In the genomic region with DNA sequence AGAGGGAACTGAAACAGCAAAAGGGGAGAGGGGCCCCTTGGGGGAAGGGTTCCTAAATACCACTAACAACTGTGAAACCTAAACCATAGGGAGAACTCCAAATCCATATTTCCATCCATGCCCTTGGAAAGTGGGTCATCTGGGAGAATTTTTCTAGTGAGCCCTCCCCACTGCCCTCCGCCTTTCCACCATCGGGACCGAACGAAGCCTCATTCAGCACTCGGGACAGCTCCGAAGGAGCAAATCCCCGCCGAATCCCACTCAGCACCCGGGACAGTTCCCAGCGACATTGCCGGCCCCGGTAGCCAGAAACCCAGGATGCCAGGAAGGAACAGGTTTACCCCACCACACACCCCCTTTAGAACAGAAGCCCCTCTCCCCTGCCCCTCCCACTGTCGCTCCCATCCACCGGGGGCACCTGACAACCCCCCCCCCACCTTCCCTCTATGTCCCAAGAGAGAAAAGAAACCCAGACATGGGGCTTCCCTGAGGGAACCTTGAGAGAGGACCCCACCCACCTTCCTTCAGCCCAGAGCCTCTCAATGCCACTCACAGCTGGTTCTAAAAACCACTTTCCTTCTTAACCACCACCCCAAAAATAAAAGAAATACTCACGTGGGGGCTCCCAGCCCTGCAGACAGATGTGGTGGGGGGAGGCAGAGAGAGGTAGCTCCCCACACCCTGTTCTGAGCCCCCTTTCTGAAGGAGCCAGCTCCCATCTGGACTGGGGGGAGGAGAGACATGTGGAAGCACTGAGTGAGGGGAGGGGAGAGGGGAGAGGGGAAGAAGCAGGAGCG, we compare ENCODE assay signal across 8 cellular contexts. TPM values are rescaled to one million over a fixed set of nuclear protein-coding genes. Genes with fewer than 3 reads are reported as not detected.
DNase-seq lines count a peak whose midpoint lies in the region; TF ChIP-seq lines count a peak whose summit lies in the region.

No MANE protein-coding gene starts in this region.

- H3K4me3 ChIP-seq in AG04450 (ENCODE audit: low read depth, low read length) (no peak overlapping the region), tibial nerve (no peak overlapping the region)

- TF ChIP-seq CTCF in AG04450 (IDR thresholded peaks at IDR 0.05; ENCODE audit: low read depth, low read length) (no peak), tibial nerve (IDR thresholded peaks at IDR 0.05) (no peak), CD14-positive monocyte (IDR thresholded peaks at IDR 0.05) (no peak)

- no peaks in the 10 kb centered on the region for H3K36me3 ChIP-seq in tibial nerve

- no peak for TF ChIP-seq POLR2A in tibial nerve (IDR thresholded peaks at IDR 0.05)

- intact Hi-C loops in CD14-positive monocyte (cut with micrococcal nuclease), result no loop called here

- peaks cover 41 to 68% (median 64%) of the 10 kb centered on the region in 3 donors for H3K27me3 Mint-ChIP-seq in CD14-positive monocyte (ENCODE audit: low read depth in 3 of 3)

- no peak overlapping the region for H3K27ac Mint-ChIP-seq in CD14-positive monocyte

- no peak for TF ChIP-seq EP300 in tibial nerve (IDR thresholded peaks at IDR 0.05)

- H3K9me3 ChIP-seq in AG04450 (ENCODE audit: control insufficient read depth, insufficient read depth, low read length) (no peaks in the 10 kb centered on the region; the same call in 1 of the 2 replicates), tibial nerve (no peaks in the 10 kb centered on the region)

- DNase-seq in AG04450 (ENCODE audit: low read depth, low spot score) (peak; percentile 20), HS-27A (ENCODE audit: low read depth) (peak; percentile 8), myocyte (ENCODE audit: low read depth) (peak; percentile 80), tibial nerve (ENCODE audit: low spot score in 2 of 2) (peak; percentile 24 to 49), SKM-1 (lab: John Stamatoyannopoulos, UW; ENCODE audit: unreplicated experiment) (no peak), CD14-positive monocyte (ENCODE audit: low spot score) (no peak)
- peak; percentile 22 to 35 for DNase-seq in activated CD4-positive, alpha-beta T cell treated with anti-CD3 and anti-CD28 coated beads for 4 hours
- DNase-seq in effector CD8-positive, alpha-beta T cell (lab: John Stamatoyannopoulos, UW), result peak; percentile 23

- POLR2A ChIA-PET in AG04450 (lab: Yijun Ruan, JAX), result no interaction called here

- H3K27ac ChIP-seq in AG04450 (ENCODE audit: low read depth, low read length) (no peak overlapping the region), tibial nerve (no peak overlapping the region)

- H3K4me1 ChIP-seq in tibial nerve, result peaks cover 0 to 15% (median 7%) of the 10 kb centered on the region in 4 donors

- WGBS in tibial nerve, 2 donors, result 3 to 4% methylated on average over 16 of the region's 16 CpGs

- H3K4me1 Mint-ChIP-seq in CD14-positive monocyte, result peaks cover 11% of the 10 kb centered on the region

- CTCF ChIA-PET in AG04450 (lab: Charles Lee), result interaction anchor here (0.6 kb wide), 1 partner anchor 791 kb away, joined by 3 read pairs; no protein-coding TSS in a partner anchor

- peaks cover 0 to 13% (median 7%) of the 10 kb centered on the region in 7 donors for H3K9me3 Mint-ChIP-seq in CD14-positive monocyte

- H3K36me3 Mint-ChIP-seq in CD14-positive monocyte, result peaks cover 0 to 5% of the 10 kb centered on the region in 2 donors

- H3K4me3 Mint-ChIP-seq in CD14-positive monocyte, result peak overlapping the region in 1 of 2 donors; percentile 54

- H3K27me3 ChIP-seq in AG04450 (ENCODE audit: control insufficient read depth, insufficient read depth, low read length) (peaks cover 37% of the 10 kb centered on the region), tibial nerve (peaks cover 3 to 68% of the 10 kb centered on the region in 2 donors)

RNA-seq across cellular contexts. Expression of a gene that starts 4.5 kb away (rescaled TPM):
- polyA plus RNA-seq in AG04450 (2011; rRNA removed) (not detected in 2 replicates), CD14-positive monocyte (under 1 TPM; 0.10 to 0.16 TPM)
- polyA minus RNA-seq in AG04450 (2011; rRNA and poly(A)+ RNA removed), result not detected in 2 replicates
- total RNA-seq in myocyte (0.05 TPM in 1 of 2 replicates, not detected in the other), tibial nerve (under 1 TPM in 3 of 4 donors, not detected in 1; 0.42 to 0.87 (median 0.78) TPM)
- not detected for polyA plus RNA-seq in myocyte (2012)

Comparison
In these comparisons a context has a peak if more than half of its experiments do, and no peak if none do; other contexts are left out.
1. DNase-seq: peak in AG04450 (single experiment), HS-27A (single experiment), activated CD4-positive, alpha-beta T cell treated with anti-CD3 and anti-CD28 coated beads for 4 hours (2 of 2), effector CD8-positive, alpha-beta T cell (single experiment), myocyte (single experiment) and tibial nerve (2 of 2); none in SKM-1 (single experiment) and CD14-positive monocyte (single experiment).